Comparison of ENCODE assay signal across 1 cellular context in the genomic region with DNA sequence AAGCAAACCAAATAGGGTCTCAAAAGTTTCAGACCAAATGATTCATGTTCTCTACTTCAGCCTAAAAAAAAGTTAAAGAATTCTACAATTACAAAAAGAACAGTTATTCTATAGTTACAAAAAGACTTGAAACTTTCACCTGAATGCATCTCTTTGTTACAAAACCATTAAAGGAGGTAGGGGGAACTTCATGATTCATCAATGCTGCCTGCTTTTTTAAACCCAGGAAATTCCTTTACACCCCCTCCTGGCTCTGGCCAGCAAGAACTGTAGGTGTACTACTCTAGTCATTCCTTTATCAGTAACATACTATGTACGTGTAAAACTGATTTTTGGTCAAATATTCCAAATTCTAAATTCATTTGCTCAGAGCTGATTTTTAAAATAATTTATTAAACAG.
TF ChIP-seq lines count a peak whose summit lies in the region.

No MANE protein-coding gene starts in this region.

TF ChIP-seq in GM12878, 131 proteins besides CTCF, POLR2A, EP300 and RAD21 (continued from another document):
- TF ChIP-seq, protein P1, sequence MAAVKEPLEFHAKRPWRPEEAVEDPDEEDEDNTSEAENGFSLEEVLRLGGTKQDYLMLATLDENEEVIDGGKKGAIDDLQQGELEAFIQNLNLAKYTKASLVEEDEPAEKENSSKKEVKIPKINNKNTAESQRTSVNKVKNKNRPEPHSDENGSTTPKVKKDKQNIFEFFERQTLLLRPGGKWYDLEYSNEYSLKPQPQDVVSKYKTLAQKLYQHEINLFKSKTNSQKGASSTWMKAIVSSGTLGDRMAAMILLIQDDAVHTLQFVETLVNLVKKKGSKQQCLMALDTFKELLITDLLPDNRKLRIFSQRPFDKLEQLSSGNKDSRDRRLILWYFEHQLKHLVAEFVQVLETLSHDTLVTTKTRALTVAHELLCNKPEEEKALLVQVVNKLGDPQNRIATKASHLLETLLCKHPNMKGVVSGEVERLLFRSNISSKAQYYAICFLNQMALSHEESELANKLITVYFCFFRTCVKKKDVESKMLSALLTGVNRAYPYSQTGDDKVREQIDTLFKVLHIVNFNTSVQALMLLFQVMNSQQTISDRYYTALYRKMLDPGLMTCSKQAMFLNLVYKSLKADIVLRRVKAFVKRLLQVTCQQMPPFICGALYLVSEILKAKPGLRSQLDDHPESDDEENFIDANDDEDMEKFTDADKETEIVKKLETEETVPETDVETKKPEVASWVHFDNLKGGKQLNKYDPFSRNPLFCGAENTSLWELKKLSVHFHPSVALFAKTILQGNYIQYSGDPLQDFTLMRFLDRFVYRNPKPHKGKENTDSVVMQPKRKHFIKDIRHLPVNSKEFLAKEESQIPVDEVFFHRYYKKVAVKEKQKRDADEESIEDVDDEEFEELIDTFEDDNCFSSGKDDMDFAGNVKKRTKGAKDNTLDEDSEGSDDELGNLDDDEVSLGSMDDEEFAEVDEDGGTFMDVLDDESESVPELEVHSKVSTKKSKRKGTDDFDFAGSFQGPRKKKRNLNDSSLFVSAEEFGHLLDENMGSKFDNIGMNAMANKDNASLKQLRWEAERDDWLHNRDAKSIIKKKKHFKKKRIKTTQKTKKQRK (IDR thresholded peaks at IDR 0.05; ENCODE audit: low read depth, low read length): no peak
- TF ChIP-seq, protein P2, sequence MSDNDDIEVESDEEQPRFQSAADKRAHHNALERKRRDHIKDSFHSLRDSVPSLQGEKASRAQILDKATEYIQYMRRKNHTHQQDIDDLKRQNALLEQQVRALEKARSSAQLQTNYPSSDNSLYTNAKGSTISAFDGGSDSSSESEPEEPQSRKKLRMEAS (IDR thresholded peaks at IDR 0.05; ENCODE audit: low read depth, low read length): no peak
- no peak for TF ChIP-seq RCOR1 (conservative IDR thresholded peaks at IDR 0.05; ENCODE audit: low read depth, low read length)
TF ChIP-seq in GM12878: peak in this region for 0.
